Comparison of ENCODE assay signal across 8 cellular contexts in genomic region chr2:98608962-98609604, GRCh38. TPM values are rescaled to one million over a fixed set of nuclear protein-coding genes. Genes with fewer than 3 reads are reported as not detected.
DNase-seq lines count a peak whose midpoint lies in the region; ATAC-seq and TF ChIP-seq lines count a peak whose summit lies in the region.

No MANE protein-coding gene starts in this region.

- H3K36me3 ChIP-seq in mammary epithelial cell (ENCODE audit: insufficient read depth, low read length): peaks cover 18% of the 10 kb centered on the region
- peaks cover 2% of the 10 kb centered on the region for H3K36me3 ChIP-seq in kidney epithelial cell (ENCODE audit: control insufficient read depth, insufficient read depth, low read length)

- intact Hi-C loops in mammary epithelial cell (cut with micrococcal nuclease): loop anchor here (1.0 to 10.0 kb wide), 4 partner anchors 40 to 546 kb away; partner anchors contain the start of genes LIPT1 and TSGA10

- peak; percentile 8 for ATAC-seq in GM18511 (IDR thresholded peaks at IDR 0.05; ENCODE audit: unreplicated experiment)

- 2% methylated on average over 26 of the region's 29 CpGs for WGBS in mammary epithelial cell (ENCODE audit: low coverage, missing lambda C conversion rate)

- dilution Hi-C loops in mammary epithelial cell (cut with HindIII; ENCODE audit: low sequenced_read_pairs): no loop called here

- H3K9me3 ChIP-seq in mammary epithelial cell (replicated peaks; ENCODE audit: insufficient read depth, low read length): no peaks in the 10 kb centered on the region

- H3K27ac ChIP-seq in 22Rv1 (peak overlapping the region; percentile 77), mammary epithelial cell (ENCODE audit: insufficient read depth, low read depth, low read length) (peak overlapping the region; percentile 89)

- no TSS peak for BruUV-seq in mammary epithelial cell (replicated peaks; lab: Mats Ljungman, UMichigan)

- no peak for TF ChIP-seq POLR2A in NB4 (IDR thresholded peaks at IDR 0.05; ENCODE audit: extremely low read depth, insufficient read length)

- H3K4me1 ChIP-seq in mammary epithelial cell (ENCODE audit: insufficient read depth, low read length): peaks cover 22% of the 10 kb centered on the region

- H3K4me3 ChIP-seq in NB4 (ENCODE audit: low read depth, low read length) (peak overlapping the region; percentile 93), mammary epithelial cell (replicated peaks in 1 of 3; ENCODE audit: insufficient read depth in 1 of 3, low read depth in 2 of 3, low read length in 3 of 3) (peak overlapping the region; percentile 77 to 92 (median 91)), kidney epithelial cell (ENCODE audit: low read depth, low read length) (peak overlapping the region; percentile 93)

- H3K4me2 ChIP-seq in mammary epithelial cell (ENCODE audit: insufficient read depth, low read depth, low read length): peak overlapping the region; percentile 92

- H3K27me3 ChIP-seq in mammary epithelial cell (ENCODE audit: insufficient read depth, low read length) (no peaks in the 10 kb centered on the region), kidney epithelial cell (ENCODE audit: control insufficient read depth, insufficient read depth, low read length) (no peaks in the 10 kb centered on the region)

- CTCF ChIA-PET in mammary epithelial cell (lab: Charles Lee; ENCODE audit: low non-redundant PET): no interaction called here

- peak overlapping the region; percentile 93 for H3K9ac ChIP-seq in mammary epithelial cell (ENCODE audit: insufficient read depth, low read length)

- H3K79me2 ChIP-seq in mammary epithelial cell (ENCODE audit: insufficient read depth, low read length): peaks cover 78% of the 10 kb centered on the region

- no peaks in the 10 kb centered on the region for H4K20me1 ChIP-seq in mammary epithelial cell (ENCODE audit: insufficient read depth, low read length)

- in situ Hi-C loops in mammary epithelial cell (cut with MboI; ENCODE audit: low sequenced_read_pairs in 2 of 2): no loop called here

- DNase-seq in NB4 (ENCODE audit: low read depth): peak; percentile 41
- DNase-seq in mammary epithelial cell: peak; percentile 29
- DNase-seq in kidney epithelial cell (ENCODE audit: low read depth): no peak
- DNase-seq in stromal cell of bone marrow (ENCODE audit: low read depth): peak; percentile 49
- DNase-seq in NCI-H1436 (lab: John Stamatoyannopoulos, UW): no peak
- no peak for DNase-seq in DMS153 treated with DMSO at 0.1 percent for 48 hours (lab: John Stamatoyannopoulos, UW; ENCODE audit: unreplicated experiment)

- H2AFZ ChIP-seq in mammary epithelial cell (ENCODE audit: low read depth, low read length): peak overlapping the region; percentile 94

- no peak for TF ChIP-seq CTCF in 22Rv1 (IDR thresholded peaks at IDR 0.05)
- no peak for TF ChIP-seq CTCF in NB4 (IDR thresholded peaks at IDR 0.05; ENCODE audit: low read depth, low read length)
- TF ChIP-seq CTCF in mammary epithelial cell (conservative IDR thresholded peaks at IDR 0.05 in 1 of 2, IDR thresholded peaks at IDR 0.05 in 1 of 2; ENCODE audit: extremely low read depth in 1 of 2, insufficient read depth in 1 of 2, low read depth in 1 of 2, low read length in 2 of 2): no peak
- no peak for TF ChIP-seq CTCF in kidney epithelial cell (IDR thresholded peaks at IDR 0.05; ENCODE audit: insufficient read depth, low read length, poor library complexity, severe bottlenecking)

RNA-seq across cellular contexts. Expression of gene UNC50, which starts 0.7 kb away (rescaled TPM):
- total RNA-seq in mammary epithelial cell: 10 to 100 TPM; 33.0 to 38.4 TPM
- polyA plus RNA-seq in mammary epithelial cell: 33.3 TPM
- polyA minus RNA-seq in mammary epithelial cell: 10.7 TPM
- total RNA-seq in kidney epithelial cell: 45.9 and 57.1 TPM in 2 replicates

RNA-seq across cellular contexts. Expression of gene COA5, which starts 0.8 kb away (rescaled TPM):
- total RNA-seq in mammary epithelial cell (10 to 100 TPM; 16.5 to 20.5 TPM), kidney epithelial cell (24.9 and 29.1 TPM in 2 replicates)
- polyA plus RNA-seq in mammary epithelial cell: 17.0 TPM
- polyA minus RNA-seq in mammary epithelial cell: 3.6 TPM

Comparison
In these comparisons a context has a peak if more than half of its experiments do, and no peak if none do; other contexts are left out.
1. DNase-seq: peak in NB4 (single experiment), mammary epithelial cell (single experiment) and stromal cell of bone marrow (single experiment); none in kidney epithelial cell (single experiment), NCI-H1436 (single experiment) and DMS153 treated with DMSO at 0.1 percent for 48 hours (single experiment).
2. Peak in every context shown above with its lines, with median percentiles within 50 percentile points of each other: H3K4me3 ChIP-seq.